Comparison of ENCODE assay signal across 8 cellular contexts in genomic region chr14:70642313-70643235, GRCh38. TPM values are rescaled to one million over a fixed set of nuclear protein-coding genes. Genes with fewer than 3 reads are reported as not detected.
DNase-seq lines count a peak whose midpoint lies in the region; ATAC-seq, FAIRE-seq and TF ChIP-seq lines count a peak whose summit lies in the region.

No MANE protein-coding gene starts in this region.

- CTCF ChIA-PET in GM12878 (lab: Yijun Ruan, JAX): interaction anchor here (0.9 to 7.9 kb wide), 7 partner anchors 13 to 555 kb away, joined by 3 to 61 read pairs (median 10); no protein-coding TSS in a partner anchor

- no peak for TF ChIP-seq EP300 in GM12878 (IDR thresholded peaks at IDR 0.05; ENCODE audit: borderline replicate concordance in 1 of 2, control insufficient read depth in 1 of 2, low read depth in 2 of 2, low read length in 2 of 2)

- intact Hi-C loops in GM12878 (cut with micrococcal nuclease; ENCODE audit: unreplicated experiment): loop anchor here (1.0 to 5.0 kb wide), 3 partner anchors 22 to 170 kb away; no protein-coding TSS in a partner anchor

- peak; percentile 63 for ATAC-seq in GM12878

- TF ChIP-seq CTCF in OCI-LY3 (IDR thresholded peaks at IDR 0.05; ENCODE audit: low read depth, low read length) (no peak), GM12878 (IDR thresholded peaks at IDR 0.05 in 2 of 3, conservative IDR thresholded peaks at IDR 0.05 in 1 of 3; ENCODE audit: control insufficient read depth in 2 of 3, extremely low read depth in 1 of 3, insufficient read depth in 1 of 3, low read depth in 3 of 3, low read length in 3 of 3) (no peak)

- H3K4me3 ChIP-seq in H7 (ENCODE audit: insufficient read depth, low read depth, low read length) (peak overlapping the region; percentile 87), OCI-LY3 (ENCODE audit: low read length) (peak overlapping the region; percentile 92), GM12878 (peak overlapping the region; percentile 90)

- peak; percentile 71 for TF ChIP-seq POLR2A in GM12878 (IDR thresholded peaks at IDR 0.05; ENCODE audit: low read depth, low read length)

- no peak for TF ChIP-seq RAD21 in GM12878 (IDR thresholded peaks at IDR 0.05; ENCODE audit: insufficient read depth, low read depth, low read length)

- peaks cover 35% of the 10 kb centered on the region for H3K4me1 ChIP-seq in ES-I3 (ENCODE audit: insufficient read depth, low read length)
- peaks cover 13% of the 10 kb centered on the region for H3K4me1 ChIP-seq in OCI-LY3 (ENCODE audit: low read length)
- H3K4me1 ChIP-seq in GM12878 (ENCODE audit: control insufficient read depth, insufficient read depth, low read length): no peaks in the 10 kb centered on the region

- in situ Hi-C loops in GM12878 (cut with MboI): no loop called here

- H2AFZ ChIP-seq in OCI-LY3 (ENCODE audit: low read depth, low read length): peak overlapping the region; percentile 92
- peak overlapping the region; percentile 42 for H2AFZ ChIP-seq in GM12878 (ENCODE audit: control insufficient read depth, low read depth, low read length)

- under 1% methylated on average over 44 of the region's 50 CpGs for WGBS in GM12878 (ENCODE audit: insufficient coverage, insufficient replicate concordance, low lambda C conversion rate, missing lambda C conversion rate)

- H3K79me2 ChIP-seq in OCI-LY3 (ENCODE audit: low read length): no peaks in the 10 kb centered on the region
- peaks cover 80% of the 10 kb centered on the region for H3K79me2 ChIP-seq in GM12878 (ENCODE audit: control insufficient read depth, insufficient read depth, low read length)

- SMC1A ChIA-PET in GM12878 (lab: Charles Lee; ENCODE audit: uncharacterized antibody, unreplicated experiment): interaction anchor here (0.6 to 9.7 kb wide), 9 partner anchors 9 to 988 kb away, joined by 3 to 254 read pairs (median 4); no protein-coding TSS in a partner anchor

- H3K27ac ChIP-seq in OCI-LY3 (ENCODE audit: low read length) (no peak overlapping the region), GM12878 (ENCODE audit: control insufficient read depth, insufficient read depth) (peak overlapping the region; percentile 88)

- H3K9ac ChIP-seq in ES-I3 (ENCODE audit: low read depth, low read length) (peak overlapping the region; percentile 88), OCI-LY3 (ENCODE audit: low read length) (peak overlapping the region; percentile 58), GM12878 (ENCODE audit: control insufficient read depth, insufficient read depth, low read length) (peak overlapping the region; percentile 95)

- POLR2A ChIA-PET in GM12878 (lab: Charles Lee): interaction anchor here (0.9 to 8.7 kb wide), 9 partner anchors 14 to 71 kb away, joined by 3 to 145 read pairs (median 6); no protein-coding TSS in a partner anchor

- DNase-seq in H7 (peak; percentile 73), GM12878 (ENCODE audit: low read depth, low spot score) (no peak), iPS-NIHi7 (ENCODE audit: extremely low spot score) (peak; percentile 35), NCI-H446 treated with DMSO at 0.1 percent for 48 hours (lab: John Stamatoyannopoulos, UW) (no peak), DMS114 treated with DMSO at 0.1 percent for 48 hours (lab: John Stamatoyannopoulos, UW; ENCODE audit: unreplicated experiment) (no peak)
- peak; percentile 20 for DNase-seq in stimulated activated CD4-positive, alpha-beta T cell treated with anti-CD3 and anti-CD28 coated beads, Interleukin-1b, Interleukin-23, amount 100 ng/mL, for 48 hours

- no peak for FAIRE-seq in GM12878 (lab: Jason Lieb, UNC)

- H3K4me2 ChIP-seq in OCI-LY3 (ENCODE audit: low read length) (peak overlapping the region; percentile 98), GM12878 (ENCODE audit: control insufficient read depth, insufficient read depth) (peak overlapping the region; percentile 97)

- BruUV-seq in GM12878 (replicated peaks; lab: Mats Ljungman, UMichigan): no TSS peak

- H3K9me3 ChIP-seq in ES-I3 (ENCODE audit: control insufficient read depth, insufficient read depth, low read length) (no peaks in the 10 kb centered on the region), OCI-LY3 (ENCODE audit: insufficient read depth, low read length) (no peaks in the 10 kb centered on the region), GM12878 (replicated peaks; ENCODE audit: control insufficient read depth, insufficient read depth, low read length) (no peaks in the 10 kb centered on the region)

- RAD21 ChIA-PET in GM12878 (lab: Charles Lee; ENCODE audit: unreplicated experiment): interaction anchor here (0.7 to 7.7 kb wide), 12 partner anchors 9 to 284 kb away, joined by 3 to 71 read pairs (median 4); partner anchors contain the start of gene PCNX1

- no peaks in the 10 kb centered on the region for H4K20me1 ChIP-seq in OCI-LY3 (ENCODE audit: insufficient read depth, low read length)
- no peaks in the 10 kb centered on the region for H4K20me1 ChIP-seq in GM12878 (ENCODE audit: control insufficient read depth, insufficient read depth)

- peaks cover 1% of the 10 kb centered on the region; the same call in 1 of the 2 replicates for H3K27me3 ChIP-seq in H7 (ENCODE audit: control insufficient read depth, insufficient read depth, low read length)
- peaks cover 41% of the 10 kb centered on the region for H3K27me3 ChIP-seq in OCI-LY3 (ENCODE audit: low read depth, low read length)
- no peaks in the 10 kb centered on the region for H3K27me3 ChIP-seq in GM12878 (replicated peaks in 1 of 2; ENCODE audit: control insufficient read depth in 2 of 2, insufficient read depth in 2 of 2, low read length in 1 of 2)

- H3K36me3 ChIP-seq in ES-I3 (ENCODE audit: insufficient read depth, low read length) (no peaks in the 10 kb centered on the region), H7 (replicated peaks; ENCODE audit: control insufficient read depth, insufficient read depth, low read length) (no peaks in the 10 kb centered on the region), OCI-LY3 (replicated peaks; ENCODE audit: low read depth, low read length) (no peaks in the 10 kb centered on the region), GM12878 (ENCODE audit: control insufficient read depth in 2 of 2, insufficient read depth in 2 of 2, low read length in 1 of 2) (no peaks in the 10 kb centered on the region)

TF ChIP-seq in GM12878, 131 proteins besides CTCF, POLR2A, EP300 and RAD21 (continues in another document):
- no peak for TF ChIP-seq WRNIP1 (IDR thresholded peaks at IDR 0.05; ENCODE audit: borderline replicate concordance, low read depth, low read length)
- TF ChIP-seq ZBED1 (IDR thresholded peaks at IDR 0.05; ENCODE audit: borderline replicate concordance): no peak
- no peak for TF ChIP-seq KDM1A (IDR thresholded peaks at IDR 0.05; ENCODE audit: borderline replicate concordance)
- no peak for TF ChIP-seq EZH2 (IDR thresholded peaks at IDR 0.05; ENCODE audit: borderline replicate concordance, control insufficient read depth, low read depth, low read length)
- TF ChIP-seq EGR1 (IDR thresholded peaks at IDR 0.05; ENCODE audit: borderline replicate concordance in 1 of 2, low read depth in 2 of 2, low read length in 2 of 2): no peak
- TF ChIP-seq MXI1 (IDR thresholded peaks at IDR 0.05; ENCODE audit: low read depth, low read length): no peak
- TF ChIP-seq KAT2A (conservative IDR thresholded peaks at IDR 0.05; ENCODE audit: control insufficient read depth, low read depth, low read length): no peak
- TF ChIP-seq RAD51 (IDR thresholded peaks at IDR 0.05): no peak
- TF ChIP-seq PAX5 (IDR thresholded peaks at IDR 0.05; ENCODE audit: borderline replicate concordance, low read depth, low read length): 0 out of 2 replicates have a peak, but pooled peaks have one; percentile 33

RNA-seq across cellular contexts. Expression of gene TTC9, which starts 0.9 kb away (rescaled TPM):
- total RNA-seq in H7 (2014; rRNA removed; shearing (Covaris generic)): 12.1 and 14.9 TPM in 2 replicates
- 8.1 and 9.1 TPM in 2 replicates for total RNA-seq in GM12878 (2013; cell fraction: nucleolus; rRNA removed)
- total RNA-seq in GM12878 (2014; rRNA removed) (7.4 and 8.2 TPM in 2 replicates), GM12878 (2014; rRNA removed; fragmentation: Illumina TruSeq; extraction: Trizol) (7.6 TPM in 2 replicates), GM12878 (2021) (10.4 and 10.5 TPM in 2 replicates)
- 4.6 TPM for polyA plus RNA-seq in GM12878 (2011; ENCODE audit: low read depth)
- polyA plus RNA-seq in GM12878 (2011; rRNA removed) (14.9 and 15.8 TPM in 2 replicates), GM12878 (2014; fragmentation: Illumina TruSeq; extraction: Trizol) (10.2 and 10.3 TPM in 2 replicates), GM12878 (2014; fragmentation: Nextera tagmentation; extraction: Ambion mirVana) (1 to 10 TPM; 2.2 to 2.3 TPM), GM12878 (2014; rRNA removed) (8.0 and 8.6 TPM in 2 replicates), GM12878 (2016; fragmentation: Nextera tagmentation; extraction: Ambion mirVana) (1 to 10 TPM in 1 of 2 experiments, under 1 TPM in 1; 0.87 to 2.6 TPM)
- 14.2 and 15.3 TPM in 2 replicates for polyA plus RNA-seq in GM12878 (2011; cell fraction: cytosol; rRNA removed)
- polyA plus RNA-seq in GM12878 (2011; cell fraction: nucleus; rRNA removed): 8.1 and 8.8 TPM in 2 replicates
- 6.8 and 9.1 TPM in 2 replicates for polyA plus RNA-seq in GM12878 (2012)
- 16.4 and 18.6 TPM in 2 replicates for polyA minus RNA-seq in GM12878 (2011; rRNA and poly(A)+ RNA removed)
- polyA minus RNA-seq in GM12878 (2011; cell fraction: cytosol; rRNA and poly(A)+ RNA removed): 4.9 and 7.1 TPM in 2 replicates
- polyA minus RNA-seq in GM12878 (2011; cell fraction: nucleus; rRNA and poly(A)+ RNA removed): 4.0 and 7.4 TPM in 2 replicates

RNA-seq across cellular contexts. Expression of gene MED6, which starts 42.1 kb away (rescaled TPM):
- total RNA-seq in H7 (2014; rRNA removed; shearing (Covaris generic)): 29.5 and 38.8 TPM in 2 replicates
- total RNA-seq in GM12878 (2013; cell fraction: nucleolus; rRNA removed): 195 and 208 TPM in 2 replicates
- 29.2 and 33.1 TPM in 2 replicates for total RNA-seq in GM12878 (2014; rRNA removed)
- 48.0 and 49.2 TPM in 2 replicates for total RNA-seq in GM12878 (2014; rRNA removed; fragmentation: Illumina TruSeq; extraction: Trizol)
- total RNA-seq in GM12878 (2021): 30.2 and 33.5 TPM in 2 replicates
- 59.5 TPM for polyA plus RNA-seq in GM12878 (2011; ENCODE audit: low read depth)
- polyA plus RNA-seq in GM12878 (2011; rRNA removed): 74.9 and 97.8 TPM in 2 replicates
- 32.1 and 46.9 TPM in 2 replicates for polyA plus RNA-seq in GM12878 (2011; cell fraction: cytosol; rRNA removed)
- polyA plus RNA-seq in GM12878 (2011; cell fraction: nucleus; rRNA removed): 23.3 and 24.2 TPM in 2 replicates
- 40.3 and 59.5 TPM in 2 replicates for polyA plus RNA-seq in GM12878 (2012)
- polyA plus RNA-seq in GM12878 (2014; fragmentation: Illumina TruSeq; extraction: Trizol): 64.0 and 68.8 TPM in 2 replicates
- polyA plus RNA-seq in GM12878 (2014; fragmentation: Nextera tagmentation; extraction: Ambion mirVana): 10 to 100 TPM; 36.6 to 40.0 TPM
- 30.5 and 43.2 TPM in 2 replicates for polyA plus RNA-seq in GM12878 (2014; rRNA removed)
- polyA plus RNA-seq in GM12878 (2016; fragmentation: Nextera tagmentation; extraction: Ambion mirVana): 10 to 100 TPM; 51.4 to 55.8 TPM
- polyA minus RNA-seq in GM12878 (2011; rRNA and poly(A)+ RNA removed): 54.1 and 74.5 TPM in 2 replicates
- polyA minus RNA-seq in GM12878 (2011; cell fraction: cytosol; rRNA and poly(A)+ RNA removed): 11.1 and 13.7 TPM in 2 replicates
- 59.0 and 77.2 TPM in 2 replicates for polyA minus RNA-seq in GM12878 (2011; cell fraction: nucleus; rRNA and poly(A)+ RNA removed)

Comparison
In these comparisons a context has a peak if more than half of its experiments do, and no peak if none do; other contexts are left out.
1. DNase-seq: peak in H7 (single experiment), iPS-NIHi7 (single experiment) and stimulated activated CD4-positive, alpha-beta T cell treated with anti-CD3 and anti-CD28 coated beads, Interleukin-1b, Interleukin-23, amount 100 ng/mL, for 48 hours (single experiment); none in GM12878 (single experiment), NCI-H446 treated with DMSO at 0.1 percent for 48 hours (single experiment) and DMS114 treated with DMSO at 0.1 percent for 48 hours (single experiment).
2. Peak in every context shown above with its lines, with median percentiles within 50 percentile points of each other: H3K9ac ChIP-seq and H3K4me3 ChIP-seq.